ENCODE assay signal across 10 cellular contexts in genomic region chr1:26094677-26095383, GRCh38. TPM values are rescaled to one million over a fixed set of nuclear protein-coding genes. Genes with fewer than 3 reads are reported as not detected.
DNase-seq lines count a peak whose midpoint lies in the region; ATAC-seq and TF ChIP-seq lines count a peak whose summit lies in the region.
"Had no signal": no experiment of that assay in that cellular context is flagged by ENCODE, and none has a peak within 500 bp of the region (broad histone marks: within the 10 kb centered on the region; RNA-seq: fewer than 3 reads in every experiment).

No MANE protein-coding gene starts in this region.

- in situ Hi-C loops in IMR-90 (cut with MboI; ENCODE audit: low sequenced_read_pairs) = loop anchor here (5.0 kb wide), 1 partner anchor 53 kb away; no protein-coding TSS in a partner anchor

- dilution Hi-C loops in IMR-90 (cut with HindIII; ENCODE audit: low sequenced_read_pairs, unreplicated experiment) = no loop called here

- no peak overlapping the region for H3K4me2 ChIP-seq in IMR-90 (ENCODE audit: low read depth, low read length)

- H3K9ac ChIP-seq in IMR-90 (ENCODE audit: low read depth, low read length) = no peak overlapping the region

- H2AK5ac ChIP-seq in IMR-90 (ENCODE audit: low read depth, low read length) = no peak overlapping the region

- H3K4me1 ChIP-seq in IMR-90 (ENCODE audit: control insufficient read depth, insufficient read depth, low read length) = peaks cover 2% of the 10 kb centered on the region; the same call in 1 of the 2 replicates

- H2BK20ac ChIP-seq in IMR-90 (ENCODE audit: low read depth, low read length) = no peak overlapping the region

- H2AFZ ChIP-seq in IMR-90 (replicated peaks; ENCODE audit: low read length, poor library complexity) = peak overlapping the region; percentile 77

- TF ChIP-seq RAD21 in IMR-90 (IDR thresholded peaks at IDR 0.05; ENCODE audit: low read length) = no peak

- H2BK120ac ChIP-seq in IMR-90 (ENCODE audit: low read depth, low read length) = no peak overlapping the region

- H2BK15ac ChIP-seq in IMR-90 (ENCODE audit: low read depth, low read length) = no peak overlapping the region

- ATAC-seq in IMR-90 (ENCODE audit: low read depth) = peak; percentile 29; the same call in 1 of the 2 replicates
- ATAC-seq in activated naive CD8-positive, alpha-beta T cell treated with anti-CD3 and anti-CD28 coated beads, Interleukin-2, amount 50 U/mL, for 24 hours = no peak

- H3K27ac Mint-ChIP-seq in chondrocyte (ENCODE audit: unreplicated experiment) = no peak overlapping the region
- H3K27ac Mint-ChIP-seq in activated naive CD8-positive, alpha-beta T cell treated with anti-CD3 and anti-CD28 coated beads, Interleukin-2, amount 50 U/mL, for 24 hours = no peak overlapping the region
- H3K27ac Mint-ChIP-seq: activated T-helper 1 cell treated with anti-CD3 and anti-CD28 coated beads, Interleukin-12 subunit alpha, Interleukin-12 subunit beta, Interleukin-2, Interleukin-4 antibody, amounts not matched to agents 30 ng/mL and 10 ng/mL and 1 ng/mL, durations not matched to agents 14 hours and 24 hours and 36 hours had no signal

- intact Hi-C loops in IMR-90 (cut with micrococcal nuclease) (no loop called here), lower leg skin (cut with DNase I; ENCODE audit: low total_unique reads) (loop anchor here (10.0 kb wide), 1 partner anchor 60 kb away; no protein-coding TSS in a partner anchor)

- no peak overlapping the region for H4K5ac ChIP-seq in IMR-90 (ENCODE audit: low read depth, low read length)

- H3K79me1 ChIP-seq in IMR-90 (ENCODE audit: low read depth in 1 of 2, low read length in 2 of 2) = no peaks in the 10 kb centered on the region

- no peaks in the 10 kb centered on the region for H3K9me3 ChIP-seq in IMR-90 (ENCODE audit: control insufficient read depth, insufficient read depth, low read length)

- TF ChIP-seq CTCF in AG09309 (IDR thresholded peaks at IDR 0.05; ENCODE audit: control insufficient read depth, insufficient read depth, low read depth, low read length, missing control alignments) (peak; percentile 25), IMR-90 (conservative IDR thresholded peaks at IDR 0.05; ENCODE audit: low read depth, low read length) (no peak), chondrocyte (IDR thresholded peaks at IDR 0.05) (peak; percentile 37), lower leg skin (IDR thresholded peaks at IDR 0.05) (no peak)

- no peak overlapping the region for H3K27ac ChIP-seq in IMR-90 (ENCODE audit: insufficient read depth, low read length)

- H3K4me3 ChIP-seq in AG09309 (ENCODE audit: control insufficient read depth, low read depth, low read length) (no peak overlapping the region), IMR-90 (ENCODE audit: insufficient read depth, low read depth, low read length) (no peak overlapping the region), lower leg skin (ENCODE audit: low read depth, poor library complexity, severe bottlenecking) (no peak overlapping the region)

- H4K20me1 ChIP-seq in IMR-90 (ENCODE audit: insufficient read depth, low read length) = no peaks in the 10 kb centered on the region

- peaks cover 16% of the 10 kb centered on the region for H3K4me1 Mint-ChIP-seq in chondrocyte (ENCODE audit: low read depth)
- peaks cover 3% of the 10 kb centered on the region for H3K4me1 Mint-ChIP-seq in activated naive CD8-positive, alpha-beta T cell treated with anti-CD3 and anti-CD28 coated beads, Interleukin-2, amount 50 U/mL, for 24 hours

- no peak overlapping the region for H4K91ac ChIP-seq in IMR-90 (ENCODE audit: insufficient read depth, low read depth, low read length)

- H3K36me3 Mint-ChIP-seq in chondrocyte (ENCODE audit: low read depth) = no peaks in the 10 kb centered on the region
- H3K36me3 Mint-ChIP-seq in activated naive CD8-positive, alpha-beta T cell treated with anti-CD3 and anti-CD28 coated beads, Interleukin-2, amount 50 U/mL, for 24 hours (ENCODE audit: low read depth) = no peaks in the 10 kb centered on the region

- 4% methylated on average over 4 of the region's 17 CpGs; no CpG with 5 or more reads in 1 of the 2 experiments for WGBS in IMR-90 (ENCODE audit: extremely low coverage in 2 of 2, insufficient read length in 1 of 2), 2 experiments
- WGBS in lower leg skin, 2 donors = 26 to 28% methylated on average over 17 of the region's 17 CpGs

- no peak overlapping the region for H4K8ac ChIP-seq in IMR-90 (ENCODE audit: low read depth in 2 of 2, low read length in 2 of 2)

- H3K27me3 ChIP-seq in IMR-90 (ENCODE audit: control insufficient read depth, insufficient read depth, low read length) = peaks cover 34% of the 10 kb centered on the region

- H2AK9ac ChIP-seq in IMR-90 (replicated peaks; ENCODE audit: low read depth, low read length, poor library complexity) = no peak overlapping the region

- H3K4ac ChIP-seq in IMR-90 (ENCODE audit: low read depth, low read length) = no peak overlapping the region

- no peak overlapping the region for H3K23ac ChIP-seq in IMR-90 (ENCODE audit: low read depth, low read length)

- BruUV-seq in IMR-90 (replicated peaks; lab: Mats Ljungman, UMichigan) = no TSS peak

- CTCF ChIA-PET in IMR-90 (lab: Yijun Ruan, JAX) = no interaction called here

- H3K4me3 Mint-ChIP-seq in chondrocyte (ENCODE audit: unreplicated experiment) = no peak overlapping the region
- no peak overlapping the region for H3K4me3 Mint-ChIP-seq in activated naive CD8-positive, alpha-beta T cell treated with anti-CD3 and anti-CD28 coated beads, Interleukin-2, amount 50 U/mL, for 24 hours
- H3K4me3 Mint-ChIP-seq: activated T-helper 1 cell treated with anti-CD3 and anti-CD28 coated beads, Interleukin-12 subunit alpha, Interleukin-12 subunit beta, Interleukin-2, Interleukin-4 antibody, amounts not matched to agents 30 ng/mL and 10 ng/mL and 1 ng/mL, durations not matched to agents 14 hours and 24 hours and 36 hours had no signal

- H3K36me3 ChIP-seq in IMR-90 (ENCODE audit: control insufficient read depth, insufficient read depth, low read length) = no peaks in the 10 kb centered on the region

- H3K18ac ChIP-seq in IMR-90 (ENCODE audit: low read depth, low read length) = no peak overlapping the region

- H3K9me1 ChIP-seq in IMR-90 (ENCODE audit: insufficient read depth, low read length) = peaks cover 3% of the 10 kb centered on the region; the same call in 1 of the 2 replicates

- H3K56ac ChIP-seq in IMR-90 (ENCODE audit: extremely low read depth, insufficient read depth, low read length) = no peak overlapping the region; the same call in 1 of the 2 replicates

- no peaks in the 10 kb centered on the region for H3K9me3 Mint-ChIP-seq in chondrocyte (ENCODE audit: low read depth)
- no peaks in the 10 kb centered on the region for H3K9me3 Mint-ChIP-seq in activated naive CD8-positive, alpha-beta T cell treated with anti-CD3 and anti-CD28 coated beads, Interleukin-2, amount 50 U/mL, for 24 hours
- H3K9me3 Mint-ChIP-seq: activated T-helper 1 cell treated with anti-CD3 and anti-CD28 coated beads, Interleukin-12 subunit alpha, Interleukin-12 subunit beta, Interleukin-2, Interleukin-4 antibody, amounts not matched to agents 30 ng/mL and 10 ng/mL and 1 ng/mL, durations not matched to agents 14 hours and 24 hours and 36 hours had no signal

- no peak for TF ChIP-seq POLR2A in IMR-90 (IDR thresholded peaks at IDR 0.05; ENCODE audit: low read depth, low read length)
- no peak for TF ChIP-seq POLR2A in lower leg skin (IDR thresholded peaks at IDR 0.05)

- POLR2A ChIA-PET in IMR-90 (lab: Charles Lee; ENCODE audit: unreplicated experiment) = no interaction called here

- H2BK5ac ChIP-seq in IMR-90 (ENCODE audit: low read depth, low read length, poor library complexity, severe bottlenecking) = no peak overlapping the region

- peaks cover 8% of the 10 kb centered on the region for H3K27me3 Mint-ChIP-seq in chondrocyte (ENCODE audit: low read depth)
- H3K27me3 Mint-ChIP-seq in activated naive CD8-positive, alpha-beta T cell treated with anti-CD3 and anti-CD28 coated beads, Interleukin-2, amount 50 U/mL, for 24 hours = peaks cover 28% of the 10 kb centered on the region

- no peak overlapping the region for H3K14ac ChIP-seq in IMR-90 (replicated peaks; ENCODE audit: low read depth, low read length)

- DNase-seq in AG09309 (ENCODE audit: low read depth) (no peak), IMR-90 (no peak), chondrocyte (ENCODE audit: low spot score) (no peak), lower leg skin (ENCODE audit: low spot score in 2 of 2) (peak; percentile 48 to 89), GM19238 (ENCODE audit: insufficient read length, low spot score) (no peak), cerebellar nuclear complex (lab: John Stamatoyannopoulos, UW) (no peak), MV-4-11 (lab: John Stamatoyannopoulos, UW) (no peak)
- no peak for DNase-seq in activated naive CD8-positive, alpha-beta T cell treated with anti-CD3 and anti-CD28 coated beads, Interleukin-2, amount 50 U/mL, for 24 hours
- DNase-seq: NCI-H774 had no signal

TF ChIP-seq in IMR-90, 13 proteins besides CTCF, POLR2A, EP300 and RAD21:
- TF ChIP-seq BHLHE40 (IDR thresholded peaks at IDR 0.05; ENCODE audit: low read depth, low read length) (no peak), MAZ (IDR thresholded peaks at IDR 0.05; ENCODE audit: borderline replicate concordance, low read depth, low read length) (no peak), NFE2L2 (IDR thresholded peaks at IDR 0.05; ENCODE audit: low read depth, low read length) (no peak), MXI1 (IDR thresholded peaks at IDR 0.05; ENCODE audit: borderline replicate concordance, low read depth, low read length) (no peak), CHD1 (IDR thresholded peaks at IDR 0.05; ENCODE audit: low read depth, low read length) (no peak)

RNA-seq across cellular contexts. Expression of gene PDIK1L, which starts 16.8 kb away (rescaled TPM):
- total RNA-seq in IMR-90 (2012; rRNA removed) (3.0 and 5.8 TPM in 2 replicates), chondrocyte (6.2 to 6.8 TPM (median 6.7 TPM) in 3 replicates), lower leg skin (10 to 100 TPM; 14.0 to 16.7 (median 14.4) TPM)
- polyA plus RNA-seq in IMR-90 (2012; rRNA removed) = 1.2 and 1.4 TPM in 2 replicates
- 0.42 and 0.84 TPM in 2 replicates for polyA plus RNA-seq in IMR-90 (2012; cell fraction: cytosol; rRNA removed)
- polyA plus RNA-seq in IMR-90 (2012; cell fraction: nucleus; rRNA removed; ENCODE audit: low replicate concordance) = 0.33 and 0.53 TPM in 2 replicates

RNA-seq across cellular contexts. Expression of gene TRIM63, which starts 27.4 kb away (rescaled TPM):
- not detected in 2 replicates for total RNA-seq in IMR-90 (2012; rRNA removed)
- not detected in 2 replicates for polyA plus RNA-seq in IMR-90 (2012; rRNA removed)
- polyA plus RNA-seq in IMR-90 (2012; cell fraction: cytosol; rRNA removed) = not detected in 2 replicates
- polyA plus RNA-seq in IMR-90 (2012; cell fraction: nucleus; rRNA removed; ENCODE audit: low replicate concordance) = 0.06 TPM in 1 of 2 replicates, not detected in the other
- 0.26 to 0.70 TPM in 2 of 3 replicates, not detected in the other for total RNA-seq in chondrocyte
- 1 to 10 TPM in 3 of 4 donors, under 1 TPM in 1; 0.21 to 2.5 (median 2.1) TPM for total RNA-seq in lower leg skin
- total RNA-seq: activated T-helper 1 cell treated with anti-CD3 and anti-CD28 coated beads, Interleukin-12 subunit alpha, Interleukin-12 subunit beta, Interleukin-2, Interleukin-4 antibody, amounts not matched to agents 30 ng/mL and 10 ng/mL and 1 ng/mL, durations not matched to agents 14 hours and 24 hours and 36 hours had no signal

RNA-seq across cellular contexts. Expression of gene SLC30A2, which starts 48.9 kb away (rescaled TPM):
- total RNA-seq in IMR-90 (2012; rRNA removed) (not detected in 2 replicates), chondrocyte (0.12 TPM in 1 of 3 replicates, not detected in the others), lower leg skin (1 to 10 TPM in 1 of 4 donors, under 1 TPM in 3; 0.13 to 1.8 (median 0.42) TPM)
- not detected in 2 replicates for polyA plus RNA-seq in IMR-90 (2012; rRNA removed)
- polyA plus RNA-seq in IMR-90 (2012; cell fraction: cytosol; rRNA removed) = not detected in 2 replicates
- not detected in 2 replicates for polyA plus RNA-seq in IMR-90 (2012; cell fraction: nucleus; rRNA removed; ENCODE audit: low replicate concordance)
- total RNA-seq: activated T-helper 1 cell treated with anti-CD3 and anti-CD28 coated beads, Interleukin-12 subunit alpha, Interleukin-12 subunit beta, Interleukin-2, Interleukin-4 antibody, amounts not matched to agents 30 ng/mL and 10 ng/mL and 1 ng/mL, durations not matched to agents 14 hours and 24 hours and 36 hours had no signal

Comparison
In these comparisons a context has a peak if more than half of its experiments do, and no peak if none do; other contexts are left out.
1. DNase-seq: peak in lower leg skin (2 of 2); none in AG09309 (single experiment), IMR-90 (single experiment), chondrocyte (single experiment), GM19238 (single experiment), activated naive CD8-positive, alpha-beta T cell treated with anti-CD3 and anti-CD28 coated beads, Interleukin-2, amount 50 U/mL, for 24 hours (single experiment), cerebellar nuclear complex (0 of 2) and MV-4-11 (single experiment).
2. CTCF ChIP-seq: peak in AG09309 (single experiment) and chondrocyte (single experiment); none in IMR-90 (single experiment) and lower leg skin (0 of 3).